Comparison of ENCODE assay signal across 21 cellular contexts in the genomic region with DNA sequence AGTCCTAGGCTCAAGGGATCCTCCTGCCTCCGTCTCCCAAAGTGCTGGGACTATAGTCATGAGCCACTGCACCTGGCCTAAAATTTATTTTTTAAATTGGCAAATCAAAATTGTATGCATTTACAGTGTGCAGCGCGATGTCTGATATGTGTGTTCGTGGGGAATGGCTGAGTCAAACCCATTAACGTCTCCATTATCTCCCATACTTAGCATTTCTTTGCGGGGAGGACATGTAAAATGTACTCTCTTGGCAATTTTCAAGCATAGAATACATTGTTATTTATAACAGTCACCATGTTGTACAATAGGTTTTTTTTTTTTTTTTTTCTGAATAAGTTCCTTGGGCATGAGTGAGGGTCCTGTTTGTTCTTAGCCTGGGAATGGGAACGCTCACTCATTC. TPM values are rescaled to one million over a fixed set of nuclear protein-coding genes. Genes with fewer than 3 reads are reported as not detected.
"Had no signal": no experiment of that assay in that cellular context is flagged by ENCODE, and none has a peak within 500 bp of the region (broad histone marks: within the 10 kb centered on the region; RNA-seq: fewer than 3 reads in every experiment).

No MANE protein-coding gene starts in this region.

- H3K36me3 ChIP-seq: neutrophil, thoracic aorta, upper lobe of right lung, vagina had no signal

- H3K27me3 ChIP-seq: neutrophil, right lobe of liver, upper lobe of right lung, vagina had no signal

- H3K27ac ChIP-seq: dorsolateral prefrontal cortex, neutrophil, parathyroid adenoma, right lobe of liver, thoracic aorta, tibial nerve, upper lobe of right lung, vagina had no signal

- ATAC-seq: left lobe of liver; mucosa of descending colon; natural killer cell treated with Interleukin-12 subunit alpha and Interleukin-12 subunit beta and Interleukin-15 and Interleukin-18, amount 100 ng/mL, for 72 hours; right lobe of liver; stimulated activated naive B cell treated with anti-CD40 and anti-IgM and Interleukin-4, amounts not matched to agents 10 μg/mL and 1 μg/mL and 100 μg/mL, for 72 hours; upper lobe of right lung had no signal

- H3K9ac ChIP-seq: parathyroid adenoma had no signal

- H3K9me3 ChIP-seq: mucosa of descending colon, neutrophil, right lobe of liver, thoracic aorta, tibial nerve, upper lobe of right lung, vagina had no signal

- H2AFZ ChIP-seq: parathyroid adenoma had no signal

- H3K79me2 ChIP-seq: parathyroid adenoma had no signal

- FAIRE-seq: frontal cortex, kidney, small intestine had no signal

- H3K4me1 ChIP-seq: upper lobe of right lung had no signal

- H3K4me3 ChIP-seq: dorsolateral prefrontal cortex, lung, mucosa of descending colon, right lobe of liver, thoracic aorta, tibial nerve, upper lobe of right lung, vagina had no signal

- DNase-seq: dorsolateral prefrontal cortex; effector CD4-positive, alpha-beta T cell; mucosa of descending colon; naive B cell; right lobe of liver; small intestine; stimulated activated CD4-positive, alpha-beta T cell treated with anti-CD3 and anti-CD28 coated beads, Interleukin-15, amount 100 ng/mL, for 24 hours; stimulated activated CD4-positive, alpha-beta T cell treated with anti-CD3 and anti-CD28 coated beads, Interleukin-2, amount 100 ng/mL, for 48 hours; stimulated activated naive B cell treated with anti-CD40 and anti-IgM and Interleukin-4, amounts not matched to agents 10 μg/mL and 1 μg/mL and 100 μg/mL, for 72 hours; upper lobe of right lung had no signal

RNA-seq across cellular contexts. Expression of a gene that starts 3.8 kb away (rescaled TPM):
- total RNA-seq: frontal cortex; natural killer cell treated with Interleukin-12 subunit alpha and Interleukin-12 subunit beta and Interleukin-15 and Interleukin-18, amount 100 ng/mL, for 72 hours; neural crest cell had no signal
